Comparison of ENCODE assay signal across 18 cellular contexts in the genomic region with DNA sequence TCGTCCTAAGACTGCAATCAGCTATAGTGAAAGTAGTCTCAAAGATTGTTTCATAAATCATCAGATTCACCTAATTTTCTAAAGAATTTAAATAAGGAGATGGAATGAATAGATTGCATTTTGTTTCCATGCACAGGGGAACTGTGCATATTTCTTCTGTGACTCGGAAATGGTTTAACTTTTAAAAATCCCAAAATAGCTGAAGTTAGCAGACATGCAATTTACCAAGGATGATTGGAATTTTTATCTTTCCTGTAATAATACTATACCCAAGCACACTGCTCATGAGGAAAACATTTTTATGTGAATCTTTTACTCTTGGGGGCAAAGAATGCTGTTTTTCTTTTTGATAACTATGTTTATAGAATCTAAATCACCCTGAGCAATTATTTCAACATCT. TPM values are rescaled to one million over a fixed set of nuclear protein-coding genes. Genes with fewer than 3 reads are reported as not detected.
DNase-seq lines count a peak whose midpoint lies in the region; ATAC-seq, FAIRE-seq and TF ChIP-seq lines count a peak whose summit lies in the region.
"Had no signal": no experiment of that assay in that cellular context is flagged by ENCODE, and none has a peak within 500 bp of the region (broad histone marks: within the 10 kb centered on the region; RNA-seq: fewer than 3 reads in every experiment).

No MANE protein-coding gene starts in this region.

- peaks cover 39% of the 10 kb centered on the region for H3K4me1 ChIP-seq in adipocyte (ENCODE audit: control insufficient read depth, insufficient read depth, low read length)
- H3K4me1 ChIP-seq in body of pancreas = no peaks in the 10 kb centered on the region
- H3K4me1 ChIP-seq: Caco-2 had no signal

- TF ChIP-seq POLR2A in H54 (IDR thresholded peaks at IDR 0.05; ENCODE audit: low read depth, low read length) = no peak
- no peak for TF ChIP-seq POLR2A in body of pancreas (IDR thresholded peaks at IDR 0.05)

- H3K4me3 ChIP-seq in adipocyte (ENCODE audit: low read length) (peak overlapping the region; percentile 62), foreskin fibroblast (ENCODE audit: low read depth in 1 of 2, low read length in 2 of 2) (no peak overlapping the region), body of pancreas (no peak overlapping the region)
- H3K4me3 ChIP-seq: K562 had no signal

- DNase-seq in H54 (ENCODE audit: insufficient read length, low spot score) (no peak), adipocyte (ENCODE audit: low read depth) (peak; percentile 78), foreskin fibroblast (peak; percentile 51 to 76), GM19239 (ENCODE audit: insufficient read length, low spot score) (no peak), body of pancreas (no peak), progenitor cell of endocrine pancreas (ENCODE audit: low spot score, unreplicated experiment) (no peak)
- DNase-seq: activated naive CD4-positive, alpha-beta T cell treated with anti-CD3 and anti-CD28 coated beads for 36 hours; Caco-2; hippocampal formation; left colon; NCI-H1417; stimulated activated CD8-positive, alpha-beta memory T cell treated with anti-CD3 and anti-CD28 coated beads, Interleukin-4, amount 100 ng/mL, for 48 hours; T-cell had no signal

- ATAC-seq in body of pancreas = no peak
- ATAC-seq in HG02763 (IDR thresholded peaks at IDR 0.05; ENCODE audit: unreplicated experiment) = no peak
- ATAC-seq: activated CD4-positive, CD25-positive, alpha-beta regulatory T cell treated with anti-CD3 and anti-CD28 coated beads, Interleukin-2, amount 50 U/mL, for 24 hours; K562; left colon; T-cell had no signal

- no peak overlapping the region for H3K27ac Mint-ChIP-seq in progenitor cell of endocrine pancreas
- H3K27ac Mint-ChIP-seq: activated naive CD4-positive, alpha-beta T cell treated with anti-CD3 and anti-CD28 coated beads for 36 hours; T-cell had no signal

- H3K9me3 ChIP-seq in adipocyte (ENCODE audit: control insufficient read depth, low read length) (no peaks in the 10 kb centered on the region), body of pancreas (no peaks in the 10 kb centered on the region)
- H3K9me3 ChIP-seq: Caco-2 had no signal

- no peaks in the 10 kb centered on the region for H3K27me3 Mint-ChIP-seq in progenitor cell of endocrine pancreas
- H3K27me3 Mint-ChIP-seq: central memory CD8-positive, alpha-beta T cell; T-cell had no signal

- peaks cover 10% of the 10 kb centered on the region for H3K36me3 Mint-ChIP-seq in progenitor cell of endocrine pancreas (ENCODE audit: insufficient read depth)

- intact Hi-C loops in body of pancreas (cut with DNase I) = no loop called here

- no peaks in the 10 kb centered on the region for H3K9me3 Mint-ChIP-seq in progenitor cell of endocrine pancreas (ENCODE audit: low read depth)
- H3K9me3 Mint-ChIP-seq: activated naive CD4-positive, alpha-beta T cell treated with anti-CD3 and anti-CD28 coated beads for 36 hours; central memory CD8-positive, alpha-beta T cell; T-cell had no signal

- no peak for TF ChIP-seq CTCF in foreskin fibroblast (IDR thresholded peaks at IDR 0.05; ENCODE audit: low read depth, low read length)
- no peak for TF ChIP-seq CTCF in body of pancreas (IDR thresholded peaks at IDR 0.05)
- TF ChIP-seq CTCF in progenitor cell of endocrine pancreas (IDR thresholded peaks at IDR 0.05; ENCODE audit: unreplicated experiment) = no peak

- no peaks in the 10 kb centered on the region for H3K4me1 Mint-ChIP-seq in progenitor cell of endocrine pancreas (ENCODE audit: low read depth)
- H3K4me1 Mint-ChIP-seq: central memory CD8-positive, alpha-beta T cell had no signal

- H3K27me3 ChIP-seq in adipocyte (replicated peaks; ENCODE audit: control insufficient read depth, insufficient read depth, low read length) (no peaks in the 10 kb centered on the region), body of pancreas (no peaks in the 10 kb centered on the region)

- no peak overlapping the region for H3K4me3 Mint-ChIP-seq in progenitor cell of endocrine pancreas (ENCODE audit: low read depth)
- H3K4me3 Mint-ChIP-seq: activated naive CD4-positive, alpha-beta T cell treated with anti-CD3 and anti-CD28 coated beads for 36 hours; central memory CD8-positive, alpha-beta T cell; T-cell had no signal

- WGBS in body of pancreas, 2 donors = 72 to 75% methylated on average over 2 of the region's 2 CpGs

- peak overlapping the region; percentile 85 for H3K9ac ChIP-seq in adipocyte (ENCODE audit: low read length)

- H3K36me3 ChIP-seq in adipocyte (ENCODE audit: control insufficient read depth, insufficient read depth, low read length, severe bottlenecking) (peaks cover 21% of the 10 kb centered on the region), body of pancreas (replicated peaks in 1 of 2; ENCODE audit: insufficient read depth in 1 of 2, low read depth in 2 of 2) (no peaks in the 10 kb centered on the region)

- peak; percentile 43 for FAIRE-seq in H54 (lab: Jason Lieb, UNC)
- FAIRE-seq in GM19239 (lab: Jason Lieb, UNC) = no peak
- FAIRE-seq: H1, K562 had no signal

- no peak overlapping the region for H3K27ac ChIP-seq in body of pancreas

RNA-seq across cellular contexts. Expression of a gene that starts 15.0 kb away (rescaled TPM):
- total RNA-seq in body of pancreas = 10 to 100 TPM; 50.6 to 56.0 TPM
- total RNA-seq in progenitor cell of endocrine pancreas = 15.0 and 22.3 TPM in 2 replicates

Comparison
In these comparisons a context has a peak if more than half of its experiments do, and no peak if none do; other contexts are left out.
1. DNase-seq: peak in adipocyte (single experiment) and foreskin fibroblast (2 of 2); none in H54 (single experiment), GM19239 (single experiment), body of pancreas (0 of 4) and progenitor cell of endocrine pancreas (single experiment).